In the genomic region with DNA sequence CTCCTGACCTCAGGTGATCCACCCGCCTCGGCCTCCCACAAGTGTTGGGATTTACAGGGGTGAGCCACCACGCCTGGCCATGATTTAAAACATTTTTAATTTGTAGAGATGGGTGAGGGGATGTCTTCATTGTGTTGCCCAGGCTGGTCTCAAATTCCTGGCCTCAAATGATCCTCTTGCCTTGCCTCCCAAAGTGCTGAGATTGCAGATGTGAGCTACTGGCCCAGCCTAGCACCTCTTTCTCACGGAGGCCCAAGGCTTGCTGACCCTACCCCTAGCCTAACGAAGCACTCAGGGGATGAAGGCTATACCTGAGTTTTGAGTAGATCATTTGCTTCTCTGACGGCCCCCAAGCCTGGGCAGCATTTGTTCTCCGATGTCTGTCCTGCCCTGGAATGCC, we compare ENCODE assay signal across 30 cellular contexts.
"Had no signal": no experiment of that assay in that cellular context is flagged by ENCODE, and none has a peak within 500 bp of the region (broad histone marks: within the 10 kb centered on the region; RNA-seq: fewer than 3 reads in every experiment).

No MANE protein-coding gene starts in this region.

- H3K9me3 ChIP-seq: ascending aorta had no signal

- ATAC-seq: activated T-cell treated with anti-CD3 and anti-CD28 coated beads, Interleukin-2, amount 50 U/mL, for 72 hours; activated T-helper 17 cell treated with anti-CD3 and anti-CD28 coated beads, Interleukin-2, amount 50 U/mL, for 72 hours had no signal

- H3K27me3 ChIP-seq: ascending aorta, cardiac muscle cell had no signal

- H3K27me3 Mint-ChIP-seq: activated CD4-positive, alpha-beta memory T cell treated with anti-CD3 and anti-CD28 coated beads, Interleukin-2, amount 10 ng/mL, durations not matched to agents 7 days and 5 days; activated naive CD8-positive, alpha-beta T cell treated with anti-CD3 and anti-CD28 coated beads for 36 hours; activated T-helper 17 cell treated with anti-CD3 and anti-CD28 coated beads, Interleukin-2, amount 50 U/mL, for 72 hours had no signal

- H3K27ac Mint-ChIP-seq: activated CD4-positive, alpha-beta memory T cell treated with anti-CD3 and anti-CD28 coated beads, Interleukin-2, amount 10 ng/mL, durations not matched to agents 7 days and 5 days; activated naive CD8-positive, alpha-beta T cell treated with anti-CD3 and anti-CD28 coated beads for 36 hours; activated T-cell treated with anti-CD3 and anti-CD28 coated beads, Interleukin-2, amount 50 U/mL, for 72 hours; activated T-helper 17 cell treated with anti-CD3 and anti-CD28 coated beads, Interleukin-2, amount 50 U/mL, for 72 hours had no signal

- DNase-seq: activated CD4-positive, alpha-beta memory T cell treated with anti-CD3 and anti-CD28 coated beads, Interleukin-2, amount 10 ng/mL, durations not matched to agents 7 days and 5 days; activated CD4-positive, alpha-beta T cell treated with anti-CD3 and anti-CD28 coated beads for 1 hour; activated CD4-positive, alpha-beta T cell treated with anti-CD3 and anti-CD28 coated beads for 48 hours; activated CD4-positive, CD25-positive, alpha-beta regulatory T cell; activated effector memory CD4-positive, alpha-beta T cell treated with anti-CD3 and anti-CD28 coated beads, Interleukin-2, amount 50 U/mL, for 16 hours; activated naive CD4-positive, alpha-beta T cell; activated naive CD4-positive, alpha-beta T cell treated with anti-CD3 and anti-CD28 coated beads, Interleukin-2, amount 50 U/mL, for 16 hours; activated naive CD8-positive, alpha-beta T cell treated with anti-CD3 and anti-CD28 coated beads for 36 hours; activated T-cell treated with anti-CD3 and anti-CD28 coated beads, Interleukin-2, amount 50 U/mL, for 1 hour; activated T-cell treated with anti-CD3 and anti-CD28 coated beads, Interleukin-2, amount 50 U/mL, for 72 hours; amniotic stem cell; NCI-H1092 treated with DMSO at 0.1 percent for 48 hours; NCI-H1417; NCI-H146; NCI-H187; NCI-H2029 treated with DMSO at 0.1 percent for 48 hours; NCI-H2107; NCI-H2171; NCI-H510A; NCI-H526; NCI-H748 treated with DMSO at 0.1 percent for 48 hours; NK-92 treated with Interleukin-12 subunit alpha and Interleukin-12 subunit beta, amount 100 ng/mL, for 24 hours; PC-9; SW 1271; T-helper 1 cell; T1000; WERI-Rb-1 had no signal

- H3K4me3 ChIP-seq: ascending aorta, cardiac muscle cell, PC-9 had no signal

- H3K4me1 Mint-ChIP-seq: activated T-helper 17 cell treated with anti-CD3 and anti-CD28 coated beads, Interleukin-2, amount 50 U/mL, for 72 hours had no signal

- H3K4me3 Mint-ChIP-seq: activated CD4-positive, alpha-beta memory T cell treated with anti-CD3 and anti-CD28 coated beads, Interleukin-2, amount 10 ng/mL, durations not matched to agents 7 days and 5 days; activated naive CD8-positive, alpha-beta T cell treated with anti-CD3 and anti-CD28 coated beads for 36 hours; activated T-cell treated with anti-CD3 and anti-CD28 coated beads, Interleukin-2, amount 50 U/mL, for 72 hours; activated T-helper 17 cell treated with anti-CD3 and anti-CD28 coated beads, Interleukin-2, amount 50 U/mL, for 72 hours had no signal

- H3K9me3 Mint-ChIP-seq: activated CD4-positive, alpha-beta memory T cell treated with anti-CD3 and anti-CD28 coated beads, Interleukin-2, amount 10 ng/mL, durations not matched to agents 7 days and 5 days; activated naive CD8-positive, alpha-beta T cell treated with anti-CD3 and anti-CD28 coated beads for 36 hours; activated T-cell treated with anti-CD3 and anti-CD28 coated beads, Interleukin-2, amount 50 U/mL, for 72 hours; activated T-helper 17 cell treated with anti-CD3 and anti-CD28 coated beads, Interleukin-2, amount 50 U/mL, for 72 hours had no signal

- H3K27ac ChIP-seq: ascending aorta, cardiac muscle cell, PC-9, WERI-Rb-1 had no signal
